Comparison of ENCODE assay signal across 15 cellular contexts in genomic region chr6:155599571-155599970, GRCh38.
"Had no signal": no experiment of that assay in that cellular context is flagged by ENCODE, and none has a peak within 500 bp of the region (broad histone marks: within the 10 kb centered on the region; RNA-seq: fewer than 3 reads in every experiment).

No MANE protein-coding gene starts in this region.

- H3K36me3 ChIP-seq: esophagus squamous epithelium, spleen, upper lobe of left lung had no signal

- H3K27ac ChIP-seq: body of pancreas, esophagus squamous epithelium, spleen, testis, upper lobe of left lung had no signal

- ATAC-seq: body of pancreas; left cardiac atrium; natural killer cell; sciatic nerve; stimulated activated naive CD8-positive, alpha-beta T cell treated with anti-CD3 and anti-CD28 coated beads, Interleukin-15, amount 100 ng/mL, for 72 hours had no signal

- DNase-seq: activated CD4-positive, alpha-beta T cell treated with anti-CD3 and anti-CD28 coated beads, Interleukin-2, amount 50 U/mL, for 1 hour; activated naive CD8-positive, alpha-beta T cell treated with anti-CD3 and anti-CD28 coated beads for 36 hours; body of pancreas; caudate nucleus; esophagus squamous epithelium; left cardiac atrium; natural killer cell; spleen; stimulated activated naive CD8-positive, alpha-beta T cell treated with anti-CD3 and anti-CD28 coated beads, Interleukin-15, amount 100 ng/mL, for 72 hours; testis; upper lobe of left lung had no signal

- H3K9me3 Mint-ChIP-seq: activated naive CD8-positive, alpha-beta T cell treated with anti-CD3 and anti-CD28 coated beads for 36 hours; activated T-helper 1 cell treated with anti-CD3 and anti-CD28 coated beads, Interleukin-12 subunit alpha, Interleukin-12 subunit beta, Interleukin-2, Interleukin-4 antibody, amounts not matched to agents 30 ng/mL and 10 ng/mL and 1 ng/mL, durations not matched to agents 14 hours and 24 hours and 36 hours; natural killer cell; stimulated activated naive CD8-positive, alpha-beta T cell treated with anti-CD3 and anti-CD28 coated beads, Interleukin-15, amount 100 ng/mL, for 72 hours; T-helper 2 cell treated with Interferon-gamma antibody and Interleukin-4, amounts not matched to agents 5 μg/mL and 100 μg/mL, for 36 hours had no signal

- H3K4me3 ChIP-seq: body of pancreas, esophagus squamous epithelium, spleen, testis, upper lobe of left lung had no signal

- H3K9me3 ChIP-seq: body of pancreas, esophagus squamous epithelium, spleen, testis, upper lobe of left lung had no signal

- H3K27me3 ChIP-seq: body of pancreas, esophagus squamous epithelium, spleen, testis, upper lobe of left lung had no signal

- FAIRE-seq: colon had no signal

- H3K4me1 ChIP-seq: body of pancreas, esophagus squamous epithelium, spleen, testis, upper lobe of left lung had no signal

- H3K4me1 Mint-ChIP-seq: activated naive CD8-positive, alpha-beta T cell treated with anti-CD3 and anti-CD28 coated beads for 36 hours; natural killer cell; stimulated activated naive CD8-positive, alpha-beta T cell treated with anti-CD3 and anti-CD28 coated beads, Interleukin-15, amount 100 ng/mL, for 72 hours had no signal

- H3K4me3 Mint-ChIP-seq: activated naive CD8-positive, alpha-beta T cell treated with anti-CD3 and anti-CD28 coated beads for 36 hours; activated T-helper 1 cell treated with anti-CD3 and anti-CD28 coated beads, Interleukin-12 subunit alpha, Interleukin-12 subunit beta, Interleukin-2, Interleukin-4 antibody, amounts not matched to agents 30 ng/mL and 10 ng/mL and 1 ng/mL, durations not matched to agents 14 hours and 24 hours and 36 hours; natural killer cell; stimulated activated naive CD8-positive, alpha-beta T cell treated with anti-CD3 and anti-CD28 coated beads, Interleukin-15, amount 100 ng/mL, for 72 hours; T-helper 2 cell treated with Interferon-gamma antibody and Interleukin-4, amounts not matched to agents 5 μg/mL and 100 μg/mL, for 36 hours had no signal

- H3K27ac Mint-ChIP-seq: activated naive CD8-positive, alpha-beta T cell treated with anti-CD3 and anti-CD28 coated beads for 36 hours; activated T-helper 1 cell treated with anti-CD3 and anti-CD28 coated beads, Interleukin-12 subunit alpha, Interleukin-12 subunit beta, Interleukin-2, Interleukin-4 antibody, amounts not matched to agents 30 ng/mL and 10 ng/mL and 1 ng/mL, durations not matched to agents 14 hours and 24 hours and 36 hours; natural killer cell; stimulated activated naive CD8-positive, alpha-beta T cell treated with anti-CD3 and anti-CD28 coated beads, Interleukin-15, amount 100 ng/mL, for 72 hours; T-helper 2 cell treated with Interferon-gamma antibody and Interleukin-4, amounts not matched to agents 5 μg/mL and 100 μg/mL, for 36 hours had no signal

- H3K36me3 Mint-ChIP-seq: activated naive CD8-positive, alpha-beta T cell treated with anti-CD3 and anti-CD28 coated beads for 36 hours; natural killer cell had no signal

- H3K27me3 Mint-ChIP-seq: activated naive CD8-positive, alpha-beta T cell treated with anti-CD3 and anti-CD28 coated beads for 36 hours; stimulated activated naive CD8-positive, alpha-beta T cell treated with anti-CD3 and anti-CD28 coated beads, Interleukin-15, amount 100 ng/mL, for 72 hours had no signal
